8 cellular contexts compared by ENCODE assay signal in the genomic region with DNA sequence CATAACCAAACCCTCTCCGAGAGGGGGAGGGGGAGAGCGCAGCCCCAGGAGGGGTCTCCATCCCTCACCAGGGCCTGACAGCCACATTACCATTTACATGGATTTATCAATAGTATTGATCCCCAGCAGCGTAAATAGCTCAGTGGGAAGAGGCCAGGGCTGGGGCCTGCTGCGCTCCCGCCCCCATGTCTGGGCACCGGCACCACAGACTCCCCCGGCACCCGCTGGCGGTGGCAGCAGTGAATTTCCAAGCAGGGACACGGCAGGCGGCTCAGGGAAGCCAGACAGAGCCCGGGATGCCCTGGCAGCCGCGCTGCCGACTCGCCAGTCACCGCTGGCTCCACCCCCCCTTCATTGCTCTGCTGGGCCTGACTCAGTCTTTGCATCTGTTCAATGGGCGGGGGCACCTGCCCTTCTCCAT. TPM values are rescaled to one million over a fixed set of nuclear protein-coding genes. Genes with fewer than 3 reads are reported as not detected.
DNase-seq lines count a peak whose midpoint lies in the region; ATAC-seq and TF ChIP-seq lines count a peak whose summit lies in the region.

No MANE protein-coding gene starts in this region.

- no peak for ATAC-seq in activated B cell treated with CpG ODN at 0.5 μM for 24 hours (ENCODE audit: low read depth)
- no peak for ATAC-seq in stimulated activated naive CD8-positive, alpha-beta T cell treated with anti-CD3 and anti-CD28 coated beads, Interleukin-15, Interleukin-2, amounts not matched to agents 100 U/mL and 50 U/mL, for 24 hours

- H3K9me3 Mint-ChIP-seq in activated B cell treated with CpG ODN at 0.5 μM for 24 hours, result no peaks in the 10 kb centered on the region

- in situ Hi-C loops in GM13976 (cut with MboI; ENCODE audit: low sequenced_read_pairs, unreplicated experiment), result loop anchor here (10.0 kb wide), 1 partner anchor 200 kb away; no protein-coding TSS in a partner anchor

- H3K36me3 Mint-ChIP-seq in activated B cell treated with CpG ODN at 0.5 μM for 24 hours (ENCODE audit: low read depth), result peaks cover 3% of the 10 kb centered on the region

- no peaks in the 10 kb centered on the region for H3K27me3 Mint-ChIP-seq in activated B cell treated with CpG ODN at 0.5 μM for 24 hours

- peak; percentile 24 for DNase-seq in NCI-H2107 treated with DMSO at 0.1 percent for 48 hours (lab: John Stamatoyannopoulos, UW; ENCODE audit: unreplicated experiment)
- DNase-seq in NCI-H2107 (lab: John Stamatoyannopoulos, UW), result no peak
- no peak for DNase-seq in activated B cell treated with CpG ODN at 0.5 μM for 24 hours
- DNase-seq in hypothalamus (lab: John Stamatoyannopoulos, UW), result peak in 36 of 51 donors; percentile 19 to 73 (median 50)
- peak; percentile 34 for DNase-seq in stimulated activated naive CD8-positive, alpha-beta T cell treated with anti-CD3 and anti-CD28 coated beads, Interleukin-15, Interleukin-2, amounts not matched to agents 100 U/mL and 50 U/mL, for 24 hours
- DNase-seq in T-helper 1 cell, result no peak
- DNase-seq in GM13976 (ENCODE audit: low spot score), result no peak
- DNase-seq in epidermal melanocyte (ENCODE audit: insufficient read length, low spot score), result no peak

- POLR2A ChIA-PET in activated B cell treated with CpG ODN at 0.5 μM for 24 hours (lab: Charles Lee), result interaction anchor here (2.7 kb wide), 1 partner anchor 14 kb away, joined by 8 read pairs; no protein-coding TSS in a partner anchor

- TF ChIP-seq CTCF in activated B cell treated with CpG ODN at 0.5 μM for 24 hours (IDR thresholded peaks at IDR 0.05) (no peak), GM13976 (IDR thresholded peaks at IDR 0.05; ENCODE audit: borderline replicate concordance, control extremely low read depth, extremely low read depth, insufficient read depth, missing control alignments) (no peak)

- no peak overlapping the region for H3K27ac Mint-ChIP-seq in activated B cell treated with CpG ODN at 0.5 μM for 24 hours

- CTCF ChIA-PET in activated B cell treated with CpG ODN at 0.5 μM for 24 hours (lab: Charles Lee), result no interaction called here

- H3K4me1 Mint-ChIP-seq in activated B cell treated with CpG ODN at 0.5 μM for 24 hours, result peaks cover 61% of the 10 kb centered on the region

- intact Hi-C loops in activated B cell treated with CpG ODN at 0.5 μM for 24 hours (cut with micrococcal nuclease), result loop anchor here (5.0 to 10.0 kb wide), 5 partner anchors 42 to 1180 kb away; a partner anchor contains a TSS

- H3K4me3 Mint-ChIP-seq in activated B cell treated with CpG ODN at 0.5 μM for 24 hours, result peak overlapping the region; percentile 93

RNA-seq across cellular contexts. Expression of a gene that starts 2.3 kb away (rescaled TPM):
- 136 and 154 TPM in 2 replicates for total RNA-seq in activated B cell treated with CpG ODN at 0.5 μM for 24 hours

Comparison
In these comparisons a context has a peak if more than half of its experiments do, and no peak if none do; other contexts are left out.
1. DNase-seq: peak in NCI-H2107 treated with DMSO at 0.1 percent for 48 hours (single experiment), hypothalamus (36 of 51) and stimulated activated naive CD8-positive, alpha-beta T cell treated with anti-CD3 and anti-CD28 coated beads, Interleukin-15, Interleukin-2, amounts not matched to agents 100 U/mL and 50 U/mL, for 24 hours (single experiment); none in NCI-H2107 (single experiment), activated B cell treated with CpG ODN at 0.5 μM for 24 hours (single experiment), T-helper 1 cell (0 of 5), GM13976 (single experiment) and epidermal melanocyte (single experiment).